Comparison of ENCODE assay signal across 26 cellular contexts in genomic region chr15:60890361-60890991, GRCh38.
"Had no signal": no experiment of that assay in that cellular context is flagged by ENCODE, and none has a peak within 500 bp of the region (broad histone marks: within the 10 kb centered on the region; RNA-seq: fewer than 3 reads in every experiment).

No MANE protein-coding gene starts in this region.

- H3K36me3 Mint-ChIP-seq: memory B cell; mesothelial cell of epicardium; naive B cell; stimulated activated memory B cell treated with anti-CD40 and anti-IgM and Interleukin-4, amounts not matched to agents 10 μg/mL and 1 μg/mL and 100 μg/mL, for 72 hours had no signal

- H3K27me3 Mint-ChIP-seq: stimulated activated memory B cell treated with anti-CD40 and anti-IgM and Interleukin-4, amounts not matched to agents 10 μg/mL and 1 μg/mL and 100 μg/mL, for 72 hours had no signal

- H3K4me1 Mint-ChIP-seq: memory B cell; naive B cell; neural crest cell; stimulated activated memory B cell treated with anti-CD40 and anti-IgM and Interleukin-4, amounts not matched to agents 10 μg/mL and 1 μg/mL and 100 μg/mL, for 72 hours had no signal

- H3K9me3 Mint-ChIP-seq: endodermal cell; memory B cell; mesothelial cell of epicardium; naive B cell; neural crest cell; stimulated activated memory B cell treated with anti-CD40 and anti-IgM and Interleukin-4, amounts not matched to agents 10 μg/mL and 1 μg/mL and 100 μg/mL, for 72 hours; stimulated activated naive CD8-positive, alpha-beta T cell treated with anti-CD3 and anti-CD28 coated beads, Interleukin-15, amount 100 ng/mL, for 72 hours had no signal

- DNase-seq: effector CD4-positive, alpha-beta T cell; endodermal cell; erythroblast; foreskin keratinocyte; kidney; left cardiac atrium; left ventricle myocardium inferior; lower lobe of right lung; naive B cell; nucleus accumbens; pancreas; right lobe of liver; spleen; stimulated activated CD4-positive, alpha-beta T cell treated with anti-CD3 and anti-CD28 coated beads, Interleukin-15, amount 100 ng/mL, for 24 hours; stimulated activated CD4-positive, alpha-beta T cell treated with anti-CD3 and anti-CD28 coated beads, Interleukin-1b, Interleukin-23, amount 100 ng/mL, for 48 hours; stimulated activated CD4-positive, alpha-beta T cell treated with anti-CD3 and anti-CD28 coated beads, Interleukin-4, amount 100 ng/mL, for 24 hours; stimulated activated naive CD8-positive, alpha-beta T cell treated with anti-CD3 and anti-CD28 coated beads, Interleukin-15, amount 100 ng/mL, for 72 hours; substantia nigra; transverse colon had no signal

- H3K36me3 ChIP-seq: left ventricle myocardium inferior, lower lobe of right lung, pancreas, prostate gland, right lobe of liver, spleen, thoracic aorta, transverse colon had no signal

- H3K4me3 Mint-ChIP-seq: endodermal cell; memory B cell; mesothelial cell of epicardium; naive B cell; neural crest cell; stimulated activated memory B cell treated with anti-CD40 and anti-IgM and Interleukin-4, amounts not matched to agents 10 μg/mL and 1 μg/mL and 100 μg/mL, for 72 hours; stimulated activated naive CD8-positive, alpha-beta T cell treated with anti-CD3 and anti-CD28 coated beads, Interleukin-15, amount 100 ng/mL, for 72 hours had no signal

- H3K4me1 ChIP-seq: foreskin keratinocyte, pancreas, prostate gland, right lobe of liver, transverse colon had no signal

- H3K4me3 ChIP-seq: coronary artery, left ventricle myocardium inferior, lower lobe of right lung, pancreas, prostate gland, right lobe of liver, spleen, thoracic aorta, transverse colon had no signal

- H3K27me3 ChIP-seq: pancreas, right lobe of liver, spleen, transverse colon had no signal

- H3K9me3 ChIP-seq: left ventricle myocardium inferior, lower lobe of right lung, pancreas, prostate gland, right lobe of liver, spleen, thoracic aorta, transverse colon had no signal

- H3K27ac ChIP-seq: coronary artery, foreskin keratinocyte, left ventricle myocardium inferior, lower lobe of right lung, pancreas, prostate gland, right lobe of liver, spleen, thoracic aorta, transverse colon had no signal

- ATAC-seq: foreskin keratinocyte; left cardiac atrium; lower lobe of right lung; pancreas; right lobe of liver; stimulated activated memory B cell treated with anti-CD40 and anti-IgM and Interleukin-4, amounts not matched to agents 10 μg/mL and 1 μg/mL and 100 μg/mL, for 72 hours; stimulated activated naive CD8-positive, alpha-beta T cell treated with anti-CD3 and anti-CD28 coated beads, Interleukin-15, amount 100 ng/mL, for 72 hours had no signal

- H3K27ac Mint-ChIP-seq: endodermal cell; memory B cell; mesothelial cell of epicardium; naive B cell; stimulated activated memory B cell treated with anti-CD40 and anti-IgM and Interleukin-4, amounts not matched to agents 10 μg/mL and 1 μg/mL and 100 μg/mL, for 72 hours; stimulated activated naive CD8-positive, alpha-beta T cell treated with anti-CD3 and anti-CD28 coated beads, Interleukin-15, amount 100 ng/mL, for 72 hours had no signal
